Comparison of ENCODE assay signal across 18 cellular contexts in genomic region chr4:151434183-151434860, GRCh38. TPM values are rescaled to one million over a fixed set of nuclear protein-coding genes. Genes with fewer than 3 reads are reported as not detected.
DNase-seq lines count a peak whose midpoint lies in the region; ATAC-seq and TF ChIP-seq lines count a peak whose summit lies in the region.
"Had no signal": no experiment of that assay in that cellular context is flagged by ENCODE, and none has a peak within 500 bp of the region (broad histone marks: within the 10 kb centered on the region; RNA-seq: fewer than 3 reads in every experiment).

No MANE protein-coding gene starts in this region.

- no peaks in the 10 kb centered on the region for H3K27me3 ChIP-seq in trophoblast cell (ENCODE audit: insufficient read depth, low read length)
- peaks cover 0 to 2% (median 0%) of the 10 kb centered on the region in 7 donors for H3K27me3 ChIP-seq in spleen (replicated peaks in 1 of 7)
- H3K27me3 ChIP-seq: colonic mucosa, esophagus squamous epithelium had no signal

- TF ChIP-seq CTCF in epithelial cell of esophagus (IDR thresholded peaks at IDR 0.05; ENCODE audit: insufficient read depth, low read depth, low read length, missing control alignments): no peak
- no peak for TF ChIP-seq CTCF in spleen (IDR thresholded peaks at IDR 0.05 in 8 of 11, conservative IDR thresholded peaks at IDR 0.05 in 3 of 11)

- no peak overlapping the region for H3K23ac ChIP-seq in trophoblast cell (ENCODE audit: low read length)

- no peak overlapping the region for H4K8ac ChIP-seq in trophoblast cell (ENCODE audit: low read depth, low read length)

- ATAC-seq in HG02840 (IDR thresholded peaks at IDR 0.05; ENCODE audit: low FRiP score, unreplicated experiment) (no peak), HG03097 (IDR thresholded peaks at IDR 0.05; ENCODE audit: low FRiP score, unreplicated experiment) (no peak)
- ATAC-seq: activated naive CD4-positive, alpha-beta T cell treated with anti-CD3 and anti-CD28 coated beads, Interleukin-2, amount 50 U/mL, for 72 hours had no signal

- intact Hi-C loops in spleen (cut with DNase I; ENCODE audit: low total_unique reads): no loop called here

- no peak overlapping the region for H2AK5ac ChIP-seq in trophoblast cell (ENCODE audit: low read length)

- H3K9ac ChIP-seq in trophoblast cell (ENCODE audit: low read length): no peak overlapping the region

- H3K4me3 ChIP-seq in epithelial cell of esophagus (ENCODE audit: low read length) (no peak overlapping the region), trophoblast cell (ENCODE audit: low read depth, low read length) (no peak overlapping the region), spleen (no peak overlapping the region)
- H3K4me3 ChIP-seq: colonic mucosa, esophagus squamous epithelium had no signal

- H3K18ac ChIP-seq in trophoblast cell (ENCODE audit: low read length): no peak overlapping the region

- no peak overlapping the region for H2BK12ac ChIP-seq in trophoblast cell (ENCODE audit: low read length)

- no peaks in the 10 kb centered on the region for H3K79me1 ChIP-seq in trophoblast cell (ENCODE audit: low read length)

- H2BK120ac ChIP-seq in trophoblast cell (ENCODE audit: insufficient read depth, low read length, poor library complexity): no peak overlapping the region

- no peaks in the 10 kb centered on the region for H3K9me3 ChIP-seq in trophoblast cell (ENCODE audit: insufficient read depth, low read depth, low read length)
- no peaks in the 10 kb centered on the region for H3K9me3 ChIP-seq in spleen
- H3K9me3 ChIP-seq: colonic mucosa, esophagus squamous epithelium had no signal

- H3K79me2 ChIP-seq in trophoblast cell (ENCODE audit: control insufficient read depth, insufficient read depth, low read length, poor library complexity): no peaks in the 10 kb centered on the region

- H3K36me3 ChIP-seq in trophoblast cell (ENCODE audit: control insufficient read depth in 1 of 2, insufficient read depth in 2 of 2, low read length in 2 of 2): no peaks in the 10 kb centered on the region
- H3K36me3 ChIP-seq in spleen: no peaks in the 10 kb centered on the region
- H3K36me3 ChIP-seq: colonic mucosa, esophagus squamous epithelium had no signal

- H2BK5ac ChIP-seq in trophoblast cell (ENCODE audit: low read depth, low read length, poor library complexity): no peak overlapping the region

- H3K4me2 ChIP-seq in trophoblast cell (ENCODE audit: low read length): no peak overlapping the region

- H3K4me1 ChIP-seq in trophoblast cell (ENCODE audit: control insufficient read depth in 1 of 2, insufficient read depth in 2 of 2, low read length in 2 of 2) (no peaks in the 10 kb centered on the region), spleen (no peaks in the 10 kb centered on the region)
- H3K4me1 ChIP-seq: colonic mucosa had no signal

- no peak for TF ChIP-seq POLR2A in spleen (IDR thresholded peaks at IDR 0.05)

- DNase-seq in Caki2 (ENCODE audit: low read depth) (peak; percentile 26), M059J (ENCODE audit: low read depth) (peak; percentile 67), epithelial cell of esophagus (ENCODE audit: low read depth) (peak; percentile 71), trophoblast cell (peak; percentile 18 to 80), spleen (no peak), T1000 (lab: John Stamatoyannopoulos, UW) (no peak)
- DNase-seq: activated CD8-positive, alpha-beta memory T cell treated with anti-CD3 and anti-CD28 coated beads, Interleukin-2, amount 50 U/mL, for 4 hours; colonic mucosa; DND-41; esophagus squamous epithelium; NCI-H1417 treated with DMSO at 0.1 percent for 48 hours; NCI-H510A treated with DMSO at 0.1 percent for 48 hours; T-helper 1 cell had no signal

- H4K12ac ChIP-seq in trophoblast cell (ENCODE audit: low read depth, low read length): no peak overlapping the region

- in situ Hi-C loops in Caki2 (cut with HindIII; ENCODE audit: low pct_unique_long_range_greater_than_20kb, low sequenced_read_pairs): no loop called here

- H2AFZ ChIP-seq in trophoblast cell (ENCODE audit: insufficient read depth, low read length, poor library complexity): no peak overlapping the region

- no peak overlapping the region for H3K14ac ChIP-seq in trophoblast cell (ENCODE audit: low read length)

- no peak overlapping the region for H3K4ac ChIP-seq in trophoblast cell (ENCODE audit: low read depth, low read length)

- H3K27ac ChIP-seq in trophoblast cell (ENCODE audit: low read depth, low read length) (no peak overlapping the region), spleen (no peak overlapping the region)
- H3K27ac ChIP-seq: C4-2B, colonic mucosa, esophagus squamous epithelium had no signal

- no peak overlapping the region for H4K91ac ChIP-seq in trophoblast cell (ENCODE audit: low read depth, low read length)

RNA-seq across cellular contexts. Expression of gene FHIP1A, which starts 25.3 kb away (rescaled TPM):
- 8.7 and 16.2 TPM in 2 replicates for total RNA-seq in Caki2 (2014; rRNA removed; shearing (Covaris generic); ENCODE audit: low replicate concordance)
- 3.6 and 5.7 TPM in 2 replicates for total RNA-seq in M059J (2014; rRNA removed; shearing (Covaris generic))
- polyA plus RNA-seq in trophoblast cell (2013): 4.0 and 4.7 TPM in 2 replicates
- total RNA-seq in spleen: 1 to 10 TPM in 6 of 7 donors, under 1 TPM in 1; 0.69 to 4.8 (median 1.9) TPM
- polyA plus RNA-seq in spleen: under 1 TPM in 2 of 3 donors, not detected in 1; 0.07 to 0.22 TPM
- polyA plus RNA-seq: IgD-negative memory B cell had no signal

Comparison
In these comparisons a context has a peak if more than half of its experiments do, and no peak if none do; other contexts are left out.
1. DNase-seq: peak in Caki2 (single experiment), M059J (single experiment), epithelial cell of esophagus (single experiment) and trophoblast cell (2 of 2); none in spleen (single experiment) and T1000 (single experiment).